In genomic region chr19:42752246-42752645, GRCh38 we compare ENCODE assay signal across 7 cellular contexts. TPM values are rescaled to one million over a fixed set of nuclear protein-coding genes. Genes with fewer than 3 reads are reported as not detected.
"Had no signal": no experiment of that assay in that cellular context is flagged by ENCODE, and none has a peak within 500 bp of the region (broad histone marks: within the 10 kb centered on the region; RNA-seq: fewer than 3 reads in every experiment).

No MANE protein-coding gene starts in this region.

RNA-seq across cellular contexts. Expression of gene PSG3, which starts 12.0 kb away (rescaled TPM):
- total RNA-seq: GM23248, GM23338, H1, H7, H9, HFFc6 had no signal

RNA-seq across cellular contexts. Expression of gene PSG8, which starts 13.2 kb away (rescaled TPM):
- total RNA-seq: GM23248, GM23338, H1, H4, H7, H9 had no signal
